28 cellular contexts compared by ENCODE assay signal in genomic region chr1:207286747-207287528, GRCh38. TPM values are rescaled to one million over a fixed set of nuclear protein-coding genes. Genes with fewer than 3 reads are reported as not detected.
DNase-seq lines count a peak whose midpoint lies in the region; ATAC-seq and TF ChIP-seq lines count a peak whose summit lies in the region.
"Had no signal": no experiment of that assay in that cellular context is flagged by ENCODE, and none has a peak within 500 bp of the region (broad histone marks: within the 10 kb centered on the region; RNA-seq: fewer than 3 reads in every experiment).

No MANE protein-coding gene starts in this region.

- H3K27me3 ChIP-seq in BJ (ENCODE audit: control insufficient read depth, insufficient read depth, low read length) (no peaks in the 10 kb centered on the region), adipocyte (replicated peaks; ENCODE audit: control insufficient read depth, insufficient read depth, low read length) (no peaks in the 10 kb centered on the region), foreskin keratinocyte (peaks cover 7% of the 10 kb centered on the region)
- H3K27me3 ChIP-seq: BLaER1 treated with 17β-estradiol and CSF1 and Interleukin-3, amounts not matched to agents 10 nM and 100 nM; gastroesophageal sphincter; upper lobe of right lung had no signal

- H3K36me3 Mint-ChIP-seq in nephron (ENCODE audit: low read depth), result no peaks in the 10 kb centered on the region
- H3K36me3 Mint-ChIP-seq: IgD-negative memory B cell had no signal

- H3K27me3 Mint-ChIP-seq in nephron (ENCODE audit: low read depth), result no peaks in the 10 kb centered on the region
- H3K27me3 Mint-ChIP-seq: activated CD4-positive, alpha-beta T cell treated with anti-CD3 and anti-CD28 coated beads, Interleukin-2, amount 10 ng/mL, durations not matched to agents 7 days and 5 days; activated naive CD8-positive, alpha-beta T cell had no signal

- TF ChIP-seq CTCF in BJ (IDR thresholded peaks at IDR 0.05; ENCODE audit: insufficient read depth, low read depth, low read length), result no peak
- no peak for TF ChIP-seq CTCF in nephron (IDR thresholded peaks at IDR 0.05; ENCODE audit: unreplicated experiment in 3 of 3)
- no peak for TF ChIP-seq CTCF in foreskin keratinocyte (conservative IDR thresholded peaks at IDR 0.05)

- H3K9ac ChIP-seq in adipocyte (ENCODE audit: low read length), result no peak overlapping the region
- H3K9ac ChIP-seq: BLaER1 treated with 17β-estradiol and CSF1 and Interleukin-3, amounts not matched to agents 10 nM and 100 nM; parathyroid adenoma had no signal

- H3K9me3 Mint-ChIP-seq in nephron, result peaks cover 14% of the 10 kb centered on the region

- H3K4me1 Mint-ChIP-seq in nephron, result peaks cover 33% of the 10 kb centered on the region

- H3K9me3 ChIP-seq in adipocyte (ENCODE audit: control insufficient read depth, low read length), result no peaks in the 10 kb centered on the region
- H3K9me3 ChIP-seq: gastroesophageal sphincter, upper lobe of right lung had no signal

- H3K4me1 ChIP-seq in adipocyte (ENCODE audit: control insufficient read depth, insufficient read depth, low read length), result peaks cover 3% of the 10 kb centered on the region
- H3K4me1 ChIP-seq in foreskin keratinocyte, result no peaks in the 10 kb centered on the region
- H3K4me1 ChIP-seq: parathyroid adenoma, upper lobe of right lung had no signal

- H3K36me3 ChIP-seq in BJ (ENCODE audit: control insufficient read depth, insufficient read depth, low read length) (no peaks in the 10 kb centered on the region), adipocyte (ENCODE audit: control insufficient read depth, insufficient read depth, low read length, severe bottlenecking) (no peaks in the 10 kb centered on the region)
- H3K36me3 ChIP-seq: gastroesophageal sphincter, upper lobe of right lung had no signal

- H3K27ac ChIP-seq in foreskin keratinocyte, result no peak overlapping the region
- H3K27ac ChIP-seq: BLaER1 treated with 17β-estradiol and CSF1 and Interleukin-3, amounts not matched to agents 10 nM and 100 nM; gastroesophageal sphincter; parathyroid adenoma; upper lobe of right lung had no signal

- H3K4me3 ChIP-seq in BJ (ENCODE audit: low read depth, low read length), result no peak overlapping the region
- no peak overlapping the region for H3K4me3 ChIP-seq in adipocyte (ENCODE audit: low read length)
- H3K4me3 ChIP-seq: BLaER1 treated with 17β-estradiol and CSF1 and Interleukin-3, amounts not matched to agents 10 nM and 100 nM; gastroesophageal sphincter; upper lobe of right lung had no signal

- POLR2A ChIA-PET in BJ (lab: Charles Lee), result no interaction called here

- H3K4me3 Mint-ChIP-seq in nephron, result no peak overlapping the region
- H3K4me3 Mint-ChIP-seq: activated CD4-positive, alpha-beta T cell treated with anti-CD3 and anti-CD28 coated beads, Interleukin-2, amount 10 ng/mL, durations not matched to agents 7 days and 5 days; activated naive CD8-positive, alpha-beta T cell; IgD-negative memory B cell had no signal

- peak; percentile 12 for DNase-seq in BJ (ENCODE audit: low read depth)
- DNase-seq in adipocyte (ENCODE audit: low read depth), result peak; percentile 45
- peak; percentile 15 for DNase-seq in fibroblast of gingiva (ENCODE audit: low read depth)
- DNase-seq in NCI-H345 (lab: John Stamatoyannopoulos, UW), result no peak
- DNase-seq in foreskin keratinocyte, result no peak
- DNase-seq in DMS114 treated with DMSO at 0.1 percent for 48 hours (lab: John Stamatoyannopoulos, UW; ENCODE audit: unreplicated experiment), result no peak
- DNase-seq: activated CD4-positive, alpha-beta T cell treated with anti-CD3 and anti-CD28 coated beads, Interleukin-2, amount 10 ng/mL, durations not matched to agents 7 days and 5 days; activated effector memory CD4-positive, alpha-beta T cell treated with anti-CD3 and anti-CD28 coated beads, Interleukin-2, amount 50 U/mL, for 16 hours; activated T-cell treated with anti-CD3 and anti-CD28 coated beads, Interleukin-2, amount 50 U/mL, for 1 hour; aorta; cortex of kidney; left colon; mammary epithelial cell; NCI-H1092 treated with DMSO at 0.1 percent for 48 hours; NCI-H1694 treated with DMSO at 0.1 percent for 48 hours; retina; SHP77 treated with DMSO at 0.1 percent for 48 hours; stimulated activated CD4-positive, alpha-beta T cell treated with anti-CD3 and anti-CD28 coated beads, Interleukin-1b, Interleukin-23, amount 100 ng/mL, for 48 hours; stimulated activated naive CD4-positive, alpha-beta T cell treated with Interleukin-2 at 50 U/mL for 16 hours; upper lobe of right lung had no signal

- CTCF ChIA-PET in BJ (lab: Yijun Ruan, JAX), result interaction anchor here (0.6 kb wide), 1 partner anchor 23 kb away, joined by 3 read pairs; no protein-coding TSS in a partner anchor

- peak overlapping the region in 2 of 3 experiments; percentile 65 to 92 for H3K27ac Mint-ChIP-seq in nephron
- H3K27ac Mint-ChIP-seq: activated CD4-positive, alpha-beta T cell treated with anti-CD3 and anti-CD28 coated beads, Interleukin-2, amount 10 ng/mL, durations not matched to agents 7 days and 5 days; activated naive CD8-positive, alpha-beta T cell; IgD-negative memory B cell had no signal

- no peak for ATAC-seq in foreskin keratinocyte
- ATAC-seq: esophagus mucosa, gastroesophageal sphincter, HCT116, left colon, upper lobe of right lung had no signal

RNA-seq across cellular contexts. Expression of gene CD55, which starts 34.5 kb away (rescaled TPM):
- polyA plus RNA-seq in BJ (2011; rRNA removed) (31.0 and 51.0 TPM in 2 replicates), foreskin keratinocyte (7.2 and 7.8 TPM in 2 replicates)
- 6.6 and 6.9 TPM in 2 replicates for polyA minus RNA-seq in BJ (2011; rRNA and poly(A)+ RNA removed)
- 9.6 and 10.1 TPM in 2 replicates for total RNA-seq in foreskin keratinocyte

Comparison
In these comparisons a context has a peak if more than half of its experiments do, and no peak if none do; other contexts are left out.
1. DNase-seq: peak in BJ (single experiment), adipocyte (single experiment) and fibroblast of gingiva (single experiment); none in NCI-H345 (single experiment), foreskin keratinocyte (0 of 2) and DMS114 treated with DMSO at 0.1 percent for 48 hours (single experiment).